8 cellular contexts compared by ENCODE assay signal in the genomic region with DNA sequence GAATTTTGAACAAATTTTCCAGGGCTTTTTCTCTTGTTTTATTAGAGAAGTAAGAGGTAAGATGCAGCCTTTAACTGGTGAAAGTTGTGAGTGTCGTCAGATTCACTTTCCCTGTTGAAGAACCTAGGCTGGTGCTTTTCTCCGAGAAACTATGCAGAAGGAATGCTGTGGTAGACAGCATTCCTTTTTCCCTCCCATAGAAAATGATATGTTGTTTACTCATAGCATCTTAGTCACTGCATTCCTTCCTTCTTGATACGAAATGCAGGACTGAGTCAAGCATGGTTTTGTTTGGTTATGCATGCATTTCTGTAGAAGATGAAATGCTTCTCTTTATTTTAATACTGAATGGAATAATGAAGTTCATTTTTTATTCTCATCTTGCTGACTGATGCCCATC. TPM values are rescaled to one million over a fixed set of nuclear protein-coding genes. Genes with fewer than 3 reads are reported as not detected.
DNase-seq lines count a peak whose midpoint lies in the region; ATAC-seq and TF ChIP-seq lines count a peak whose summit lies in the region.
"Had no signal": no experiment of that assay in that cellular context is flagged by ENCODE, and none has a peak within 500 bp of the region (broad histone marks: within the 10 kb centered on the region; RNA-seq: fewer than 3 reads in every experiment).

No MANE protein-coding gene starts in this region.

- DNase-seq in HS-5 (ENCODE audit: low read depth): peak; percentile 61
- DNase-seq in astrocyte of the cerebellum (ENCODE audit: low read depth): peak; percentile 87
- peak; percentile 98 for DNase-seq in iris pigment epithelial cell (ENCODE audit: low read depth)
- no peak for DNase-seq in aorta
- no peak for DNase-seq in A673 (ENCODE audit: low spot score)
- DNase-seq in neural progenitor cell (ENCODE audit: low spot score): no peak
- DNase-seq in GM19240 (ENCODE audit: insufficient read length, low spot score): no peak
- DNase-seq: T-helper 1 cell had no signal

- CTCF ChIA-PET in A673 (lab: Charles Lee): no interaction called here

- H3K4me2 ChIP-seq in neural progenitor cell: no peak overlapping the region

- BruUV-seq in A673 (replicated peaks; lab: Mats Ljungman, UMichigan): no TSS peak

- H3K9me3 Mint-ChIP-seq in neural progenitor cell: no peaks in the 10 kb centered on the region

- H2AFZ ChIP-seq in neural progenitor cell (replicated peaks): no peak overlapping the region

- in situ Hi-C loops in astrocyte of the cerebellum (cut with HindIII; ENCODE audit: low sequenced_read_pairs): no loop called here

- 0 to 7% methylated on average over 3 of the region's 3 CpGs for WGBS in aorta, 2 donors

- no peaks in the 10 kb centered on the region for H4K20me1 ChIP-seq in neural progenitor cell (ENCODE audit: low read depth)

- no peaks in the 10 kb centered on the region for H3K79me2 ChIP-seq in neural progenitor cell (ENCODE audit: low read depth)

- H3K4me1 ChIP-seq in aorta (ENCODE audit: control insufficient read depth in 1 of 2, insufficient read depth in 2 of 2, low read length in 2 of 2) (peaks cover 2 to 21% of the 10 kb centered on the region in 2 donors), A673 (ENCODE audit: insufficient read depth, low read length, poor library complexity, severe bottlenecking) (peaks cover 8% of the 10 kb centered on the region), neural progenitor cell (no peaks in the 10 kb centered on the region)

- H3K27ac ChIP-seq in aorta (ENCODE audit: low read depth in 1 of 2, low read length in 2 of 2): peak overlapping the region; percentile 49 to 98
- H3K27ac ChIP-seq in A673 (ENCODE audit: low read depth, low read length, poor library complexity, severe bottlenecking): no peak overlapping the region
- H3K27ac ChIP-seq in neural progenitor cell: no peak overlapping the region

- no peaks in the 10 kb centered on the region for H3K27me3 Mint-ChIP-seq in neural progenitor cell (ENCODE audit: insufficient read depth, low read depth)

- ATAC-seq in aorta (ENCODE audit: low FRiP score): no peak

- H3K36me3 Mint-ChIP-seq in neural progenitor cell: no peaks in the 10 kb centered on the region

- H3K4me3 Mint-ChIP-seq in neural progenitor cell: no peak overlapping the region

- POLR2A ChIA-PET in A673 (lab: Charles Lee; ENCODE audit: low non-redundant PET): no interaction called here

- H3F3A ChIP-seq in neural progenitor cell (ENCODE audit: low read depth): no peaks in the 10 kb centered on the region

- H3K36me3 ChIP-seq in aorta (ENCODE audit: control insufficient read depth in 1 of 2, insufficient read depth in 2 of 2, low read length in 1 of 2): no peaks in the 10 kb centered on the region
- no peaks in the 10 kb centered on the region for H3K36me3 ChIP-seq in A673 (ENCODE audit: insufficient read depth, low read length, poor library complexity, severe bottlenecking)
- no peaks in the 10 kb centered on the region for H3K36me3 ChIP-seq in neural progenitor cell

- intact Hi-C loops in aorta (cut with DNase I): loop anchor here in 1 of 2 donors (5.0 to 10.0 kb wide), 2 partner anchors 71 to 149 kb away; no protein-coding TSS in a partner anchor
- intact Hi-C loops in A673 (cut with micrococcal nuclease; ENCODE audit: unreplicated experiment): no loop called here

- H3K9ac ChIP-seq in neural progenitor cell: no peak overlapping the region

- no peaks in the 10 kb centered on the region for H3K9me3 ChIP-seq in aorta (ENCODE audit: control insufficient read depth, low read length)
- no peaks in the 10 kb centered on the region for H3K9me3 ChIP-seq in A673 (ENCODE audit: low read depth, low read length, poor library complexity, severe bottlenecking)
- H3K9me3 ChIP-seq in neural progenitor cell (ENCODE audit: low read depth): no peaks in the 10 kb centered on the region

- H3K27me3 ChIP-seq in aorta (ENCODE audit: control insufficient read depth in 1 of 2, insufficient read depth in 2 of 2, low read length in 1 of 2) (no peaks in the 10 kb centered on the region), A673 (replicated peaks; ENCODE audit: insufficient read depth, low read depth, low read length, poor library complexity) (no peaks in the 10 kb centered on the region), neural progenitor cell (no peaks in the 10 kb centered on the region)

- no peak overlapping the region for H3K27ac Mint-ChIP-seq in neural progenitor cell

- H3K4me1 Mint-ChIP-seq in neural progenitor cell: peaks cover 3% of the 10 kb centered on the region

- H3K4me3 ChIP-seq in astrocyte of the cerebellum (ENCODE audit: low read depth, low read length) (no peak overlapping the region), aorta (ENCODE audit: low read length in 2 of 2) (no peak overlapping the region), A673 (ENCODE audit: low read depth, low read length, poor library complexity, severe bottlenecking) (no peak overlapping the region), neural progenitor cell (no peak overlapping the region)

- TF ChIP-seq CTCF in astrocyte of the cerebellum (IDR thresholded peaks at IDR 0.05; ENCODE audit: low read depth, low read length, missing control alignments) (no peak), A673 (conservative IDR thresholded peaks at IDR 0.05; ENCODE audit: low read depth, low read length) (no peak), neural progenitor cell (IDR thresholded peaks at IDR 0.05) (no peak)

RNA-seq across cellular contexts. Expression of a gene that starts 3.4 kb away (rescaled TPM):
- total RNA-seq in aorta (100 to 1,000 TPM; 110 to 121 TPM), A673 (2021) (0.37 and 0.64 TPM in 2 replicates), neural progenitor cell (ENCODE audit: low replicate concordance) (not detected in 2 replicates)
- polyA plus RNA-seq in aorta: 100 to 1,000 TPM; 121 to 144 TPM

RNA-seq across cellular contexts. Expression of a gene that starts 39.6 kb away (rescaled TPM):
- total RNA-seq in aorta (10 to 100 TPM; 11.3 to 16.2 TPM), A673 (2021) (0.35 and 0.52 TPM in 2 replicates), neural progenitor cell (ENCODE audit: low replicate concordance) (0.53 and 1.1 TPM in 2 replicates)
- polyA plus RNA-seq in aorta: 1 to 10 TPM; 2.4 to 5.1 TPM

Comparison
In these comparisons a context has a peak if more than half of its experiments do, and no peak if none do; other contexts are left out.
1. DNase-seq: peak in HS-5 (single experiment), astrocyte of the cerebellum (single experiment) and iris pigment epithelial cell (single experiment); none in aorta (0 of 2), A673 (single experiment), neural progenitor cell (single experiment) and GM19240 (single experiment).
2. H3K27ac ChIP-seq: peak in aorta (2 of 2); none in A673 (single experiment) and neural progenitor cell (single experiment).
3. RNA of a gene that starts 3.4 kb away (total RNA-seq): 110 to 121 TPM in aorta; 0.37 to 0.64 TPM in A673 and not detected in neural progenitor cell; every median in the first group is over 10 times any median in the second.